In genomic region chr2:128306081-128306930, GRCh38 we compare ENCODE assay signal across 1 cellular context.
TF ChIP-seq lines count a peak whose summit lies in the region.

No MANE protein-coding gene starts in this region.

TF ChIP-seq in HepG2, 621 proteins besides CTCF, POLR2A, EP300 and RAD21 (continued from another document and continues in another):
- TF ChIP-seq ZFP90 (CRISPR knock-in tag; IDR thresholded peaks at IDR 0.05; ENCODE audit: borderline replicate concordance) (peak; percentile 84; the same call in 1 of the 2 replicates), HOXD1 (CRISPR knock-in tag; IDR thresholded peaks at IDR 0.05) (0 out of 2 replicates have a peak, but pooled peaks have one; percentile 52), PHF8 (CRISPR knock-in tag; IDR thresholded peaks at IDR 0.05) (0 out of 2 replicates have a peak, but pooled peaks have one; percentile 40), MYNN (CRISPR knock-in tag; IDR thresholded peaks at IDR 0.05; ENCODE audit: low read depth) (no peak), ZFP41 (CRISPR knock-in tag; IDR thresholded peaks at IDR 0.05; ENCODE audit: borderline replicate concordance) (peak; percentile 87; the same call in 1 of the 2 replicates), SYNCRIP (IDR thresholded peaks at IDR 0.05; ENCODE audit: insufficient read depth, low read depth, low read length) (no peak), ZNF251 (CRISPR knock-in tag; IDR thresholded peaks at IDR 0.05) (no peak), ELF3 (CRISPR knock-in tag; IDR thresholded peaks at IDR 0.05) (peak; percentile 77), KAT7 (CRISPR knock-in tag; IDR thresholded peaks at IDR 0.05; ENCODE audit: borderline replicate concordance) (peak; percentile 34; the same call in 1 of the 2 replicates), ZC3H4 (CRISPR knock-in tag; IDR thresholded peaks at IDR 0.05; ENCODE audit: borderline replicate concordance) (no peak), JUNB (CRISPR knock-in tag; IDR thresholded peaks at IDR 0.05; ENCODE audit: borderline replicate concordance) (no peak), ZNF441 (CRISPR knock-in tag; IDR thresholded peaks at IDR 0.05; ENCODE audit: borderline replicate concordance) (peak; percentile 89), DPF2 (CRISPR knock-in tag; IDR thresholded peaks at IDR 0.05; ENCODE audit: borderline replicate concordance, low read depth) (peak; percentile 71), DMAP1 (CRISPR knock-in tag; IDR thresholded peaks at IDR 0.05) (peak; percentile 50; the same call in 1 of the 2 replicates), HOXA7 (CRISPR knock-in tag; IDR thresholded peaks at IDR 0.05) (no peak), SP1 (IDR thresholded peaks at IDR 0.05) (no peak), SP1 (CRISPR knock-in tag; IDR thresholded peaks at IDR 0.05) (no peak), ZNF570 (CRISPR knock-in tag; IDR thresholded peaks at IDR 0.05; ENCODE audit: borderline replicate concordance) (no peak), JDP2 (CRISPR knock-in tag; IDR thresholded peaks at IDR 0.05; ENCODE audit: borderline replicate concordance) (no peak), KAT2B (IDR thresholded peaks at IDR 0.05; ENCODE audit: borderline replicate concordance, low read depth, low read length) (no peak), ZNF331 (CRISPR knock-in tag; IDR thresholded peaks at IDR 0.05) (peak; percentile 94), ZNF546 (CRISPR knock-in tag; conservative IDR thresholded peaks at IDR 0.05) (no peak), FOXA1 (IDR thresholded peaks at IDR 0.05) (peak; percentile 79), FOXA1 (CRISPR knock-in tag; IDR thresholded peaks at IDR 0.05) (peak; percentile 94), SMC3 (IDR thresholded peaks at IDR 0.05; ENCODE audit: low read length) (peak; percentile 91), ZNF891 (CRISPR knock-in tag; IDR thresholded peaks at IDR 0.05) (no peak), EZH2 (conservative IDR thresholded peaks at IDR 0.05; ENCODE audit: low read depth, low read length) (no peak), ZNF639 (CRISPR knock-in tag; conservative IDR thresholded peaks at IDR 0.05) (no peak; the same call in 1 of the 2 replicates), ZNF274 (CRISPR knock-in tag; IDR thresholded peaks at IDR 0.05) (peak; percentile 67; the same call in 1 of the 2 replicates), THRA (CRISPR knock-in tag; IDR thresholded peaks at IDR 0.05; ENCODE audit: borderline replicate concordance) (peak; percentile 84), MIXL1 (CRISPR knock-in tag; IDR thresholded peaks at IDR 0.05) (peak; percentile 71), BCL6 (CRISPR knock-in tag; IDR thresholded peaks at IDR 0.05) (peak; percentile 83), RCOR2 (CRISPR knock-in tag; IDR thresholded peaks at IDR 0.05) (peak; percentile 77), NFATC3 (CRISPR knock-in tag; IDR thresholded peaks at IDR 0.05) (0 out of 2 replicates have a peak, but pooled peaks have one; percentile 42), ZNF282 (IDR thresholded peaks at IDR 0.05; ENCODE audit: partially characterized antibody) (no peak), CEBPG (CRISPR knock-in tag; IDR thresholded peaks at IDR 0.05) (peak; percentile 92), GFI1 (CRISPR knock-in tag; IDR thresholded peaks at IDR 0.05; ENCODE audit: borderline replicate concordance) (peak; percentile 61; the same call in 1 of the 2 replicates), NR2F6 (IDR thresholded peaks at IDR 0.05) (peak; percentile 69), NR2F6 (CRISPR knock-in tag; IDR thresholded peaks at IDR 0.05) (peak; percentile 77), TCF7 (IDR thresholded peaks at IDR 0.05; ENCODE audit: low read depth) (peak; percentile 55; the same call in 1 of the 2 replicates), FIP1L1 (IDR thresholded peaks at IDR 0.05; ENCODE audit: borderline replicate concordance, insufficient read depth, low read depth, low read length) (no peak), ZNF724P (CRISPR knock-in tag; IDR thresholded peaks at IDR 0.05; ENCODE audit: borderline replicate concordance) (no peak), ZNF790 (CRISPR knock-in tag; IDR thresholded peaks at IDR 0.05; ENCODE audit: borderline replicate concordance) (no peak), HINFP (CRISPR knock-in tag; IDR thresholded peaks at IDR 0.05; ENCODE audit: low read depth) (no peak)
- TF ChIP-seq, protein P1, sequence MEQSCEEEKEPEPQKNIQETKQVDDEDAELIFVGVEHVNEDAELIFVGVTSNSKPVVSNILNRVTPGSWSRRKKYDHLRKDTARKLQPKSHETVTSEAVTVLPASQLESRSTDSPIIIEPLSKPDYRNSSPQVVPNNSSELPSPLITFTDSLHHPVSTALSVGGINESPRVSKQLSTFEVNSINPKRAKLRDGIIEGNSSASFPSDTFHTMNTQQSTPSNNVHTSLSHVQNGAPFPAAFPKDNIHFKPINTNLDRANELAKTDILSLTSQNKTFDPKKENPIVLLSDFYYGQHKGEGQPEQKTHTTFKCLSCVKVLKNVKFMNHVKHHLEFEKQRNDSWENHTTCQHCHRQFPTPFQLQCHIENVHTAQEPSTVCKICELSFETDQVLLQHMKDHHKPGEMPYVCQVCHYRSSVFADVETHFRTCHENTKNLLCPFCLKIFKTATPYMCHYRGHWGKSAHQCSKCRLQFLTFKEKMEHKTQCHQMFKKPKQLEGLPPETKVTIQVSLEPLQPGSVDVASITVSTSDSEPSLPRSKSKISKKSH (CRISPR knock-in tag; IDR thresholded peaks at IDR 0.05; ENCODE audit: borderline replicate concordance) = no peak; the same call in 1 of the 2 replicates
- TF ChIP-seq, protein P2, sequence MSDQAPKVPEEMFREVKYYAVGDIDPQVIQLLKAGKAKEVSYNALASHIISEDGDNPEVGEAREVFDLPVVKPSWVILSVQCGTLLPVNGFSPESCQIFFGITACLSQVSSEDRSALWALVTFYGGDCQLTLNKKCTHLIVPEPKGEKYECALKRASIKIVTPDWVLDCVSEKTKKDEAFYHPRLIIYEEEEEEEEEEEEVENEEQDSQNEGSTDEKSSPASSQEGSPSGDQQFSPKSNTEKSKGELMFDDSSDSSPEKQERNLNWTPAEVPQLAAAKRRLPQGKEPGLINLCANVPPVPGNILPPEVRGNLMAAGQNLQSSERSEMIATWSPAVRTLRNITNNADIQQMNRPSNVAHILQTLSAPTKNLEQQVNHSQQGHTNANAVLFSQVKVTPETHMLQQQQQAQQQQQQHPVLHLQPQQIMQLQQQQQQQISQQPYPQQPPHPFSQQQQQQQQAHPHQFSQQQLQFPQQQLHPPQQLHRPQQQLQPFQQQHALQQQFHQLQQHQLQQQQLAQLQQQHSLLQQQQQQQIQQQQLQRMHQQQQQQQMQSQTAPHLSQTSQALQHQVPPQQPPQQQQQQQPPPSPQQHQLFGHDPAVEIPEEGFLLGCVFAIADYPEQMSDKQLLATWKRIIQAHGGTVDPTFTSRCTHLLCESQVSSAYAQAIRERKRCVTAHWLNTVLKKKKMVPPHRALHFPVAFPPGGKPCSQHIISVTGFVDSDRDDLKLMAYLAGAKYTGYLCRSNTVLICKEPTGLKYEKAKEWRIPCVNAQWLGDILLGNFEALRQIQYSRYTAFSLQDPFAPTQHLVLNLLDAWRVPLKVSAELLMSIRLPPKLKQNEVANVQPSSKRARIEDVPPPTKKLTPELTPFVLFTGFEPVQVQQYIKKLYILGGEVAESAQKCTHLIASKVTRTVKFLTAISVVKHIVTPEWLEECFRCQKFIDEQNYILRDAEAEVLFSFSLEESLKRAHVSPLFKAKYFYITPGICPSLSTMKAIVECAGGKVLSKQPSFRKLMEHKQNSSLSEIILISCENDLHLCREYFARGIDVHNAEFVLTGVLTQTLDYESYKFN (CRISPR knock-in tag; conservative IDR thresholded peaks at IDR 0.05) = peak; percentile 87
- TF ChIP-seq, protein P3, sequence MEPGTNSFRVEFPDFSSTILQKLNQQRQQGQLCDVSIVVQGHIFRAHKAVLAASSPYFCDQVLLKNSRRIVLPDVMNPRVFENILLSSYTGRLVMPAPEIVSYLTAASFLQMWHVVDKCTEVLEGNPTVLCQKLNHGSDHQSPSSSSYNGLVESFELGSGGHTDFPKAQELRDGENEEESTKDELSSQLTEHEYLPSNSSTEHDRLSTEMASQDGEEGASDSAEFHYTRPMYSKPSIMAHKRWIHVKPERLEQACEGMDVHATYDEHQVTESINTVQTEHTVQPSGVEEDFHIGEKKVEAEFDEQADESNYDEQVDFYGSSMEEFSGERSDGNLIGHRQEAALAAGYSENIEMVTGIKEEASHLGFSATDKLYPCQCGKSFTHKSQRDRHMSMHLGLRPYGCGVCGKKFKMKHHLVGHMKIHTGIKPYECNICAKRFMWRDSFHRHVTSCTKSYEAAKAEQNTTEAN (CRISPR knock-in tag; conservative IDR thresholded peaks at IDR 0.05) = no peak; the same call in 1 of the 2 replicates
- TF ChIP-seq, protein P4, sequence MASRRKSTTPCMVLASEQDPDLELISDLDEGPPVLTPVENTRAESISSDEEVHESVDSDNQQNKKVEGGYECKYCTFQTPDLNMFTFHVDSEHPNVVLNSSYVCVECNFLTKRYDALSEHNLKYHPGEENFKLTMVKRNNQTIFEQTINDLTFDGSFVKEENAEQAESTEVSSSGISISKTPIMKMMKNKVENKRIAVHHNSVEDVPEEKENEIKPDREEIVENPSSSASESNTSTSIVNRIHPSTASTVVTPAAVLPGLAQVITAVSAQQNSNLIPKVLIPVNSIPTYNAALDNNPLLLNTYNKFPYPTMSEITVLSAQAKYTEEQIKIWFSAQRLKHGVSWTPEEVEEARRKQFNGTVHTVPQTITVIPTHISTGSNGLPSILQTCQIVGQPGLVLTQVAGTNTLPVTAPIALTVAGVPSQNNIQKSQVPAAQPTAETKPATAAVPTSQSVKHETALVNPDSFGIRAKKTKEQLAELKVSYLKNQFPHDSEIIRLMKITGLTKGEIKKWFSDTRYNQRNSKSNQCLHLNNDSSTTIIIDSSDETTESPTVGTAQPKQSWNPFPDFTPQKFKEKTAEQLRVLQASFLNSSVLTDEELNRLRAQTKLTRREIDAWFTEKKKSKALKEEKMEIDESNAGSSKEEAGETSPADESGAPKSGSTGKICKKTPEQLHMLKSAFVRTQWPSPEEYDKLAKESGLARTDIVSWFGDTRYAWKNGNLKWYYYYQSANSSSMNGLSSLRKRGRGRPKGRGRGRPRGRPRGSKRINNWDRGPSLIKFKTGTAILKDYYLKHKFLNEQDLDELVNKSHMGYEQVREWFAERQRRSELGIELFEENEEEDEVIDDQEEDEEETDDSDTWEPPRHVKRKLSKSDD (CRISPR knock-in tag; IDR thresholded peaks at IDR 0.05; ENCODE audit: low read depth) = 0 out of 2 replicates have a peak, but pooled peaks have one; percentile 35
- TF ChIP-seq, protein P5, sequence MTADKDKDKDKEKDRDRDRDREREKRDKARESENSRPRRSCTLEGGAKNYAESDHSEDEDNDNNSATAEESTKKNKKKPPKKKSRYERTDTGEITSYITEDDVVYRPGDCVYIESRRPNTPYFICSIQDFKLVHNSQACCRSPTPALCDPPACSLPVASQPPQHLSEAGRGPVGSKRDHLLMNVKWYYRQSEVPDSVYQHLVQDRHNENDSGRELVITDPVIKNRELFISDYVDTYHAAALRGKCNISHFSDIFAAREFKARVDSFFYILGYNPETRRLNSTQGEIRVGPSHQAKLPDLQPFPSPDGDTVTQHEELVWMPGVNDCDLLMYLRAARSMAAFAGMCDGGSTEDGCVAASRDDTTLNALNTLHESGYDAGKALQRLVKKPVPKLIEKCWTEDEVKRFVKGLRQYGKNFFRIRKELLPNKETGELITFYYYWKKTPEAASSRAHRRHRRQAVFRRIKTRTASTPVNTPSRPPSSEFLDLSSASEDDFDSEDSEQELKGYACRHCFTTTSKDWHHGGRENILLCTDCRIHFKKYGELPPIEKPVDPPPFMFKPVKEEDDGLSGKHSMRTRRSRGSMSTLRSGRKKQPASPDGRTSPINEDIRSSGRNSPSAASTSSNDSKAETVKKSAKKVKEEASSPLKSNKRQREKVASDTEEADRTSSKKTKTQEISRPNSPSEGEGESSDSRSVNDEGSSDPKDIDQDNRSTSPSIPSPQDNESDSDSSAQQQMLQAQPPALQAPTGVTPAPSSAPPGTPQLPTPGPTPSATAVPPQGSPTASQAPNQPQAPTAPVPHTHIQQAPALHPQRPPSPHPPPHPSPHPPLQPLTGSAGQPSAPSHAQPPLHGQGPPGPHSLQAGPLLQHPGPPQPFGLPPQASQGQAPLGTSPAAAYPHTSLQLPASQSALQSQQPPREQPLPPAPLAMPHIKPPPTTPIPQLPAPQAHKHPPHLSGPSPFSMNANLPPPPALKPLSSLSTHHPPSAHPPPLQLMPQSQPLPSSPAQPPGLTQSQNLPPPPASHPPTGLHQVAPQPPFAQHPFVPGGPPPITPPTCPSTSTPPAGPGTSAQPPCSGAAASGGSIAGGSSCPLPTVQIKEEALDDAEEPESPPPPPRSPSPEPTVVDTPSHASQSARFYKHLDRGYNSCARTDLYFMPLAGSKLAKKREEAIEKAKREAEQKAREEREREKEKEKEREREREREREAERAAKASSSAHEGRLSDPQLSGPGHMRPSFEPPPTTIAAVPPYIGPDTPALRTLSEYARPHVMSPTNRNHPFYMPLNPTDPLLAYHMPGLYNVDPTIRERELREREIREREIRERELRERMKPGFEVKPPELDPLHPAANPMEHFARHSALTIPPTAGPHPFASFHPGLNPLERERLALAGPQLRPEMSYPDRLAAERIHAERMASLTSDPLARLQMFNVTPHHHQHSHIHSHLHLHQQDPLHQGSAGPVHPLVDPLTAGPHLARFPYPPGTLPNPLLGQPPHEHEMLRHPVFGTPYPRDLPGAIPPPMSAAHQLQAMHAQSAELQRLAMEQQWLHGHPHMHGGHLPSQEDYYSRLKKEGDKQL (CRISPR knock-in tag; IDR thresholded peaks at IDR 0.05; ENCODE audit: low read depth) = peak; percentile 74; the same call in 1 of the 2 replicates
